ENCODE assay signal across 19 cellular contexts in genomic region chr1:3669971-3670431, GRCh38. TPM values are rescaled to one million over a fixed set of nuclear protein-coding genes. Genes with fewer than 3 reads are reported as not detected.
"Had no signal": no experiment of that assay in that cellular context is flagged by ENCODE, and none has a peak within 500 bp of the region (broad histone marks: within the 10 kb centered on the region; RNA-seq: fewer than 3 reads in every experiment).

No MANE protein-coding gene starts in this region.

- H3K27ac ChIP-seq: esophagus muscularis mucosa, tibial artery, uterus had no signal

- H3K4me1 Mint-ChIP-seq: activated CD4-positive, alpha-beta T cell treated with anti-CD3 and anti-CD28 coated beads, Interleukin-2, amount 10 ng/mL, durations not matched to agents 7 days and 5 days had no signal

- H3K4me3 Mint-ChIP-seq: activated B cell treated with CpG ODN at 0.5 μM for 24 hours; activated CD4-positive, alpha-beta T cell treated with anti-CD3 and anti-CD28 coated beads, Interleukin-2, amount 10 ng/mL, durations not matched to agents 7 days and 5 days; activated naive CD8-positive, alpha-beta T cell; brain; central memory CD8-positive, alpha-beta T cell; neural crest cell; stimulated activated naive B cell treated with anti-CD40 and anti-IgM and Interleukin-4, amounts not matched to agents 10 μg/mL and 1 μg/mL and 100 μg/mL, for 72 hours had no signal

- H3K27ac Mint-ChIP-seq: activated B cell treated with CpG ODN at 0.5 μM for 24 hours; activated CD4-positive, alpha-beta T cell treated with anti-CD3 and anti-CD28 coated beads, Interleukin-2, amount 10 ng/mL, durations not matched to agents 7 days and 5 days; activated naive CD8-positive, alpha-beta T cell; brain had no signal

- ATAC-seq: stimulated activated naive B cell treated with anti-CD40 and anti-IgM and Interleukin-4, amounts not matched to agents 10 μg/mL and 1 μg/mL and 100 μg/mL, for 72 hours had no signal

- H3K36me3 ChIP-seq: esophagus muscularis mucosa, tibial artery, uterus had no signal

- H3K27me3 ChIP-seq: uterus had no signal

- H3K9me3 ChIP-seq: esophagus muscularis mucosa, tibial artery, uterus had no signal

- H3K9me3 Mint-ChIP-seq: activated B cell treated with CpG ODN at 0.5 μM for 24 hours; activated CD4-positive, alpha-beta T cell treated with anti-CD3 and anti-CD28 coated beads, Interleukin-2, amount 10 ng/mL, durations not matched to agents 7 days and 5 days; central memory CD8-positive, alpha-beta T cell; neural crest cell; stimulated activated naive B cell treated with anti-CD40 and anti-IgM and Interleukin-4, amounts not matched to agents 10 μg/mL and 1 μg/mL and 100 μg/mL, for 72 hours had no signal

- H3K36me3 Mint-ChIP-seq: activated naive CD8-positive, alpha-beta T cell; brain had no signal

- H3K4me3 ChIP-seq: esophagus muscularis mucosa, tibial artery, uterus had no signal

- H3K27me3 Mint-ChIP-seq: activated B cell treated with CpG ODN at 0.5 μM for 24 hours had no signal

- H3K4me1 ChIP-seq: uterus had no signal

- DNase-seq: activated B cell treated with CpG ODN at 0.5 μM for 24 hours; activated CD4-positive, alpha-beta T cell treated with anti-CD3 and anti-CD28 coated beads, Interleukin-2, amount 10 ng/mL, durations not matched to agents 7 days and 5 days; activated CD8-positive, alpha-beta memory T cell treated with anti-CD3 and anti-CD28 coated beads, Interleukin-2, amount 50 U/mL, for 48 hours; activated gamma-delta T cell treated with Interleukin-2 at 50 U/mL for 16 hours; amygdala; cortex of kidney; effector CD4-positive, alpha-beta T cell; hypothalamus; midbrain; stimulated activated CD4-positive, alpha-beta T cell treated with anti-CD3 and anti-CD28 coated beads, Interleukin-2, amount 100 ng/mL, for 48 hours; stimulated activated naive B cell treated with anti-CD40 and anti-IgM and Interleukin-4, amounts not matched to agents 10 μg/mL and 1 μg/mL and 100 μg/mL, for 72 hours; SW 1271; uterus had no signal

RNA-seq across cellular contexts. Expression of gene TP73, which starts 17.7 kb away (rescaled TPM):
- total RNA-seq: esophagus muscularis mucosa had no signal
